In genomic region chr9:121887553-121888437, GRCh38 we compare ENCODE assay signal across 17 cellular contexts.
DNase-seq lines count a peak whose midpoint lies in the region; ATAC-seq, FAIRE-seq and TF ChIP-seq lines count a peak whose summit lies in the region.
"Had no signal": no experiment of that assay in that cellular context is flagged by ENCODE, and none has a peak within 500 bp of the region (broad histone marks: within the 10 kb centered on the region; RNA-seq: fewer than 3 reads in every experiment).

No MANE protein-coding gene starts in this region.

- peak overlapping the region; percentile 82 for H3K27ac ChIP-seq in astrocyte (ENCODE audit: low read depth, low read length)
- H3K27ac ChIP-seq: epithelial cell of prostate, Peyer's patch had no signal

- no peaks in the 10 kb centered on the region for H3K36me3 ChIP-seq in astrocyte (ENCODE audit: insufficient read depth, low read length)
- H3K36me3 ChIP-seq: ovary, Peyer's patch had no signal

- no peaks in the 10 kb centered on the region for H3K9me3 Mint-ChIP-seq in astrocyte (ENCODE audit: unreplicated experiment)
- H3K9me3 Mint-ChIP-seq: type B pancreatic cell had no signal

- TF ChIP-seq POLR2A in H54 (IDR thresholded peaks at IDR 0.05; ENCODE audit: low read depth, low read length) (no peak), GM12892 (IDR thresholded peaks at IDR 0.05; ENCODE audit: low read depth, low read length) (no peak)

- H3K4me1 Mint-ChIP-seq in astrocyte (ENCODE audit: low read depth, unreplicated experiment): peaks cover 68% of the 10 kb centered on the region

- H3K79me2 ChIP-seq in astrocyte (ENCODE audit: insufficient read depth, low read length): no peaks in the 10 kb centered on the region

- H3K4me3 ChIP-seq in astrocyte (ENCODE audit: insufficient read depth, low read depth, low read length): peak overlapping the region; percentile 1
- H3K4me3 ChIP-seq: ovary, Peyer's patch had no signal

- no peaks in the 10 kb centered on the region for H3K27me3 ChIP-seq in astrocyte (ENCODE audit: insufficient read depth, low read length)
- H3K27me3 ChIP-seq: ovary, Peyer's patch had no signal

- no peaks in the 10 kb centered on the region for H3K9me3 ChIP-seq in astrocyte (ENCODE audit: insufficient read depth, low read depth, low read length)
- H3K9me3 ChIP-seq: ovary, Peyer's patch had no signal

- ATAC-seq in HG02759 (IDR thresholded peaks at IDR 0.05; ENCODE audit: unreplicated experiment): no peak

- no peak for FAIRE-seq in H54 (lab: Jason Lieb, UNC)
- no peak for FAIRE-seq in astrocyte (lab: Jason Lieb, UNC)
- no peak for FAIRE-seq in GM12892 (lab: Jason Lieb, UNC)

- DNase-seq in A172 (ENCODE audit: low spot score) (peak; percentile 58), H54 (ENCODE audit: insufficient read length, low spot score) (peak; percentile 81), astrocyte (ENCODE audit: low read depth) (no peak), iPS-NIHi7 (ENCODE audit: extremely low spot score) (peak; percentile 40), NCI-H524 (lab: John Stamatoyannopoulos, UW) (no peak), GM12892 (ENCODE audit: insufficient read length) (no peak), SW480 (ENCODE audit: low spot score) (no peak)
- DNase-seq: activated CD4-positive, alpha-beta T cell treated with anti-CD3 and anti-CD28 coated beads, Interleukin-2, amount 50 U/mL, for 4 hours; activated effector memory CD4-positive, alpha-beta T cell treated with anti-CD3 and anti-CD28 coated beads, Interleukin-2, amount 50 U/mL, for 16 hours; KG1; NCI-H1694; NCI-H526; Peyer's patch had no signal

- H3K36me3 Mint-ChIP-seq in astrocyte (ENCODE audit: low read depth, unreplicated experiment): no peaks in the 10 kb centered on the region
- H3K36me3 Mint-ChIP-seq: type B pancreatic cell had no signal

- no peak for TF ChIP-seq CTCF in astrocyte (IDR thresholded peaks at IDR 0.05; ENCODE audit: insufficient read depth, low read depth, low read length)

- peaks cover 71% of the 10 kb centered on the region for H3K4me1 ChIP-seq in astrocyte (ENCODE audit: insufficient read depth, low read length)

- H3K4me3 Mint-ChIP-seq in astrocyte (ENCODE audit: unreplicated experiment): no peak overlapping the region
- H3K4me3 Mint-ChIP-seq: type B pancreatic cell had no signal

- no peaks in the 10 kb centered on the region for H3K27me3 Mint-ChIP-seq in astrocyte (ENCODE audit: low read depth, unreplicated experiment)

- H2AFZ ChIP-seq in astrocyte (ENCODE audit: low read depth, low read length): peak overlapping the region; percentile 36

- H3K4me2 ChIP-seq in astrocyte (ENCODE audit: low read length): peak overlapping the region; percentile 73

- H3K9ac ChIP-seq in astrocyte (ENCODE audit: low read length): peak overlapping the region; percentile 53

- no peaks in the 10 kb centered on the region for H4K20me1 ChIP-seq in astrocyte (ENCODE audit: insufficient read depth, low read length)

- H3K27ac Mint-ChIP-seq in astrocyte (ENCODE audit: unreplicated experiment): peak overlapping the region; percentile 88
- H3K27ac Mint-ChIP-seq: type B pancreatic cell had no signal

Comparison
In these comparisons a context has a peak if more than half of its experiments do, and no peak if none do; other contexts are left out.
1. DNase-seq: peak in A172 (single experiment), H54 (single experiment) and iPS-NIHi7 (single experiment); none in astrocyte (single experiment), NCI-H524 (0 of 2), GM12892 (single experiment) and SW480 (single experiment).